Comparison of ENCODE assay signal across 20 cellular contexts in the genomic region with DNA sequence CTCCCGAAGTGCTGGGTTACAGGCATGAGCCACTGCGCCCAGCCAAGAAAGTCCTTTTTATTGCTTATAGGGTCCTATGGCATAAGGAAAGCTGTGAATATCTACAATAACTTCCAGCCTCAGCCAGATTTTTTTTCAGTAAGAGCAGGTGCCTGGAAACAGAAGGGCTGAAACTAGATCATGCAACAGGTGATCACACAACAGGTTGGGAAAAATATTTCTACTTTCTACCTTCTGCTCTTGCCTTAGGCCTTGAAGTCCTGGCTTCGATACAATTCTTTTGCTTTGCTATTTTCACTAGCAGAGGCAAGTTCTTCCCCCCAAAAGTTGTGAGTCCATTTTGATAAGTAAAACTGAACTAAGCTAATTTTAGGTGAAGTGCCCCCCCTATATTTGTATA.
"Had no signal": no experiment of that assay in that cellular context is flagged by ENCODE, and none has a peak within 500 bp of the region (broad histone marks: within the 10 kb centered on the region; RNA-seq: fewer than 3 reads in every experiment).

No MANE protein-coding gene starts in this region.

- H3K4me3 ChIP-seq: K562 had no signal

- DNase-seq: Kasumi-1, MM.1S, NCI-H1092 treated with DMSO at 0.1 percent for 48 hours, NCI-H1436, NCI-H187, NCI-H2029, NCI-H2081 treated with DMSO at 0.1 percent for 48 hours, NCI-H345, NCI-H446 treated with DMSO at 0.1 percent for 48 hours, NCI-H510A treated with DMSO at 0.1 percent for 48 hours, NCI-H526, NCI-H82, SHP77, SK-N-SH, SW 1271, T-cell had no signal

- ATAC-seq: HepG2, K562, T-cell had no signal

- H3K9me3 ChIP-seq: SK-N-SH had no signal

- H3K27ac ChIP-seq: KMS-11, RWPE1 had no signal
